Comparison of ENCODE assay signal across 16 cellular contexts in the genomic region with DNA sequence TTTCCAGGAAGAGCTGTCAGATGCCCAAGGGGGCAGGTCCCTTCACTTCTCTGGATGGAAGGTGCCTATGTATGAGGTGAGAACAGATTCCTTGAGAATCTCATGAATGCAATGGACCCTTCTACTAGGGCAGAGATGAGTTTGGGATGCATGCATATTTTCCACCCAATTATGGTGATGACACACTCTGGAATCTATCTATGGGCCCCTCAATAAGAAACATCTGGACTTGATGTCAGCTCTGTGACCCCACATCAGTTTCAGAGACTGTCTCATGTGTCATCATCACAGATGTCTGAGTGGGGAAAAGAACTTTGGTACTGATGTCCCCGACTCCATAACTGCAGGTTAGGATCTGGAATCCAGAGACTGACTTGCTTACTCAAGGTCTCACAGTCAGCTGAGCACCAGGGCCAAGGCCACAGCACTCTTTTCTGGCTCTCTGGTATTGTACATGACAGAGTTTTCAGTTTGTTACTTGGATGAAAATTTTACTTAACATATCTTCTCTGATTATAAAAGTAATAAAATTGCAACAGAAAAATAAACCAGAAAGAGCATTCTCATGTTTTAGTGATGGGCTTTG.
"Had no signal": no experiment of that assay in that cellular context is flagged by ENCODE, and none has a peak within 500 bp of the region (broad histone marks: within the 10 kb centered on the region; RNA-seq: fewer than 3 reads in every experiment).

No MANE protein-coding gene starts in this region.

- H3K27me3 ChIP-seq: dorsolateral prefrontal cortex, gastroesophageal sphincter, heart right ventricle, neural progenitor cell, pancreas, stomach, upper lobe of right lung had no signal

- ATAC-seq: gastroesophageal sphincter, heart right ventricle, left colon, pancreas, upper lobe of right lung had no signal

- H3K4me3 Mint-ChIP-seq: activated naive CD8-positive, alpha-beta T cell treated with anti-CD3 and anti-CD28 coated beads, Interleukin-2, amount 10 ng/mL, durations not matched to agents 7 days and 5 days; neural progenitor cell had no signal

- H3K36me3 Mint-ChIP-seq: activated naive CD8-positive, alpha-beta T cell treated with anti-CD3 and anti-CD28 coated beads, Interleukin-2, amount 10 ng/mL, durations not matched to agents 7 days and 5 days; neural progenitor cell had no signal

- DNase-seq: activated CD4-positive, alpha-beta T cell treated with anti-CD3 and anti-CD28 coated beads, Interleukin-2, amount 50 U/mL, for 1 hour; activated CD8-positive, alpha-beta memory T cell treated with anti-CD3 and anti-CD28 coated beads for 24 hours; activated gamma-delta T cell treated with Interleukin-2 at 50 U/mL for 16 hours; activated naive CD8-positive, alpha-beta T cell treated with anti-CD3 and anti-CD28 coated beads, Interleukin-2, amount 10 ng/mL, durations not matched to agents 7 days and 5 days; dorsolateral prefrontal cortex; heart right ventricle; left colon; pancreas; stimulated activated CD4-positive, alpha-beta T cell treated with anti-CD3 and anti-CD28 coated beads, Interleukin-12 subunit alpha, Interleukin-12 subunit beta, amount 100 ng/mL, for 4 hours; stimulated activated CD4-positive, alpha-beta T cell treated with anti-CD3 and anti-CD28 coated beads, Interleukin-2, amount 100 ng/mL, for 24 hours; stomach; SW 1271; upper lobe of right lung had no signal

- H3K4me3 ChIP-seq: dorsolateral prefrontal cortex, gastroesophageal sphincter, heart right ventricle, neural progenitor cell, pancreas, stomach, thoracic aorta, upper lobe of right lung had no signal

- H3K9me3 ChIP-seq: gastroesophageal sphincter, pancreas, stomach, thoracic aorta, upper lobe of right lung had no signal

- H3K36me3 ChIP-seq: gastroesophageal sphincter, neural progenitor cell, pancreas, stomach, thoracic aorta, upper lobe of right lung had no signal

- H3K9me3 Mint-ChIP-seq: activated naive CD8-positive, alpha-beta T cell treated with anti-CD3 and anti-CD28 coated beads, Interleukin-2, amount 10 ng/mL, durations not matched to agents 7 days and 5 days; neural progenitor cell had no signal

- H3K4me1 Mint-ChIP-seq: activated naive CD8-positive, alpha-beta T cell treated with anti-CD3 and anti-CD28 coated beads, Interleukin-2, amount 10 ng/mL, durations not matched to agents 7 days and 5 days had no signal

- H3K27ac Mint-ChIP-seq: activated naive CD8-positive, alpha-beta T cell treated with anti-CD3 and anti-CD28 coated beads, Interleukin-2, amount 10 ng/mL, durations not matched to agents 7 days and 5 days had no signal

- H3K27ac ChIP-seq: dorsolateral prefrontal cortex, gastroesophageal sphincter, heart right ventricle, neural progenitor cell, pancreas, stomach, thoracic aorta, upper lobe of right lung had no signal
